Comparison of ENCODE assay signal across 14 cellular contexts in genomic region chr3:39907981-39908380, GRCh38.
DNase-seq lines count a peak whose midpoint lies in the region; ATAC-seq and TF ChIP-seq lines count a peak whose summit lies in the region.
"Had no signal": no experiment of that assay in that cellular context is flagged by ENCODE, and none has a peak within 500 bp of the region (broad histone marks: within the 10 kb centered on the region; RNA-seq: fewer than 3 reads in every experiment).

No MANE protein-coding gene starts in this region.

- H2AFZ ChIP-seq in GM23338, result no peak overlapping the region

- H3K79me2 ChIP-seq in GM23338 (replicated peaks; ENCODE audit: insufficient read depth), result no peaks in the 10 kb centered on the region

- no peak overlapping the region for H3K4me2 ChIP-seq in GM23338

- no peaks in the 10 kb centered on the region for H3F3A ChIP-seq in GM23338 (replicated peaks; ENCODE audit: low read depth)

- ATAC-seq in GM23338, result no peak
- ATAC-seq in HG03025 (IDR thresholded peaks at IDR 0.05; ENCODE audit: low FRiP score, unreplicated experiment), result no peak
- ATAC-seq in GM19328 (IDR thresholded peaks at IDR 0.05; ENCODE audit: unreplicated experiment), result no peak
- ATAC-seq: naive thymus-derived CD4-positive, alpha-beta T cell had no signal

- peak overlapping the region; percentile 64; the same call in 1 of the 2 replicates for H3K27ac Mint-ChIP-seq in GM23338
- H3K27ac Mint-ChIP-seq: CD4-positive, CD25-positive, alpha-beta regulatory T cell; naive thymus-derived CD4-positive, alpha-beta T cell; T-helper 1 cell treated with Interleukin-12 subunit alpha and Interleukin-12 subunit beta and Interleukin-4 antibody, amounts not matched to agents 30 μg/mL and 1 μg/mL, for 36 hours had no signal

- H3K27ac ChIP-seq in GM23338 (ENCODE audit: low read depth), result no peak overlapping the region
- H3K27ac ChIP-seq: HL-60 had no signal

- no peaks in the 10 kb centered on the region for H3K27me3 ChIP-seq in GM23338 (ENCODE audit: insufficient read depth)

- intact Hi-C loops in posterior vena cava (cut with DNase I), result no loop called here

- H3K9me2 ChIP-seq in GM23338 (ENCODE audit: insufficient read depth), result no peaks in the 10 kb centered on the region

- H4K20me1 ChIP-seq in GM23338 (replicated peaks; ENCODE audit: insufficient read depth), result no peaks in the 10 kb centered on the region

- H3K4me3 Mint-ChIP-seq in GM23338, result no peak overlapping the region
- H3K4me3 Mint-ChIP-seq: CD4-positive, CD25-positive, alpha-beta regulatory T cell; naive thymus-derived CD4-positive, alpha-beta T cell; T-helper 1 cell treated with Interleukin-12 subunit alpha and Interleukin-12 subunit beta and Interleukin-4 antibody, amounts not matched to agents 30 μg/mL and 1 μg/mL, for 36 hours had no signal

- no peak overlapping the region for H3K4me3 ChIP-seq in GM23338
- no peak overlapping the region for H3K4me3 ChIP-seq in foreskin fibroblast (ENCODE audit: low read depth in 1 of 2, low read length in 2 of 2)

- H3K4me1 ChIP-seq in GM23338 (ENCODE audit: insufficient read depth), result no peaks in the 10 kb centered on the region

- H3K9me3 Mint-ChIP-seq in GM23338, result no peaks in the 10 kb centered on the region
- H3K9me3 Mint-ChIP-seq: T-helper 1 cell treated with Interleukin-12 subunit alpha and Interleukin-12 subunit beta and Interleukin-4 antibody, amounts not matched to agents 30 μg/mL and 1 μg/mL, for 36 hours had no signal

- H3K36me3 Mint-ChIP-seq in GM23338 (ENCODE audit: low read depth), result no peaks in the 10 kb centered on the region
- H3K36me3 Mint-ChIP-seq: CD4-positive, CD25-positive, alpha-beta regulatory T cell; naive thymus-derived CD4-positive, alpha-beta T cell had no signal

- no peaks in the 10 kb centered on the region for H3K36me3 ChIP-seq in GM23338 (ENCODE audit: insufficient read depth)

- peaks cover 12% of the 10 kb centered on the region; the same call in 2 of the 3 replicates for H3K4me1 Mint-ChIP-seq in GM23338
- H3K4me1 Mint-ChIP-seq: naive thymus-derived CD4-positive, alpha-beta T cell had no signal

- DNase-seq in GM23338 (ENCODE audit: low spot score) (no peak), OCI-M1 (lab: John Stamatoyannopoulos, UW) (peak; percentile 10), foreskin fibroblast (peak; percentile 38 to 67), posterior vena cava (ENCODE audit: low spot score) (peak; percentile 81), NCI-H128 (lab: John Stamatoyannopoulos, UW; ENCODE audit: unreplicated experiment) (no peak), KG1 (lab: John Stamatoyannopoulos, UW) (no peak)
- DNase-seq: CD4-positive, CD25-positive, alpha-beta regulatory T cell; effector CD4-positive, alpha-beta T cell; naive thymus-derived CD4-positive, alpha-beta T cell; stimulated activated CD4-positive, alpha-beta T cell treated with anti-CD3 and anti-CD28 coated beads, Interleukin-15, amount 100 ng/mL, for 24 hours had no signal

- no peak for TF ChIP-seq CTCF in GM23338 (conservative IDR thresholded peaks at IDR 0.05; ENCODE audit: low read depth in 2 of 2)
- no peak for TF ChIP-seq CTCF in foreskin fibroblast (IDR thresholded peaks at IDR 0.05; ENCODE audit: low read depth, low read length)

- peaks cover 3% of the 10 kb centered on the region for H3K27me3 Mint-ChIP-seq in GM23338 (ENCODE audit: insufficient read depth, low read depth, poor library complexity)
- H3K27me3 Mint-ChIP-seq: CD4-positive, CD25-positive, alpha-beta regulatory T cell had no signal

TF ChIP-seq in GM23338, 12 proteins besides CTCF, POLR2A, EP300 and RAD21 (continues in another document):
- TF ChIP-seq NANOG (IDR thresholded peaks at IDR 0.05; ENCODE audit: borderline replicate concordance), result no peak
- no peak for TF ChIP-seq STAT1 (IDR thresholded peaks at IDR 0.05; ENCODE audit: unreplicated experiment)
- TF ChIP-seq ZNF114 (CRISPR knock-in tag; IDR thresholded peaks at IDR 0.05), result no peak
- no peak for TF ChIP-seq ZNF331 (CRISPR knock-in tag; IDR thresholded peaks at IDR 0.05; ENCODE audit: low read depth)
- no peak for TF ChIP-seq POLR2AphosphoS5 (IDR thresholded peaks at IDR 0.05; ENCODE audit: low read depth)
- TF ChIP-seq, protein P1, sequence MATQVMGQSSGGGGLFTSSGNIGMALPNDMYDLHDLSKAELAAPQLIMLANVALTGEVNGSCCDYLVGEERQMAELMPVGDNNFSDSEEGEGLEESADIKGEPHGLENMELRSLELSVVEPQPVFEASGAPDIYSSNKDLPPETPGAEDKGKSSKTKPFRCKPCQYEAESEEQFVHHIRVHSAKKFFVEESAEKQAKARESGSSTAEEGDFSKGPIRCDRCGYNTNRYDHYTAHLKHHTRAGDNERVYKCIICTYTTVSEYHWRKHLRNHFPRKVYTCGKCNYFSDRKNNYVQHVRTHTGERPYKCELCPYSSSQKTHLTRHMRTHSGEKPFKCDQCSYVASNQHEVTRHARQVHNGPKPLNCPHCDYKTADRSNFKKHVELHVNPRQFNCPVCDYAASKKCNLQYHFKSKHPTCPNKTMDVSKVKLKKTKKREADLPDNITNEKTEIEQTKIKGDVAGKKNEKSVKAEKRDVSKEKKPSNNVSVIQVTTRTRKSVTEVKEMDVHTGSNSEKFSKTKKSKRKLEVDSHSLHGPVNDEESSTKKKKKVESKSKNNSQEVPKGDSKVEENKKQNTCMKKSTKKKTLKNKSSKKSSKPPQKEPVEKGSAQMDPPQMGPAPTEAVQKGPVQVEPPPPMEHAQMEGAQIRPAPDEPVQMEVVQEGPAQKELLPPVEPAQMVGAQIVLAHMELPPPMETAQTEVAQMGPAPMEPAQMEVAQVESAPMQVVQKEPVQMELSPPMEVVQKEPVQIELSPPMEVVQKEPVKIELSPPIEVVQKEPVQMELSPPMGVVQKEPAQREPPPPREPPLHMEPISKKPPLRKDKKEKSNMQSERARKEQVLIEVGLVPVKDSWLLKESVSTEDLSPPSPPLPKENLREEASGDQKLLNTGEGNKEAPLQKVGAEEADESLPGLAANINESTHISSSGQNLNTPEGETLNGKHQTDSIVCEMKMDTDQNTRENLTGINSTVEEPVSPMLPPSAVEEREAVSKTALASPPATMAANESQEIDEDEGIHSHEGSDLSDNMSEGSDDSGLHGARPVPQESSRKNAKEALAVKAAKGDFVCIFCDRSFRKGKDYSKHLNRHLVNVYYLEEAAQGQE (IDR thresholded peaks at IDR 0.05; ENCODE audit: unreplicated experiment), result no peak
- TF ChIP-seq CREB1 (CRISPR knock-in tag; IDR thresholded peaks at IDR 0.05; ENCODE audit: low read depth), result no peak
- TF ChIP-seq, protein P2, sequence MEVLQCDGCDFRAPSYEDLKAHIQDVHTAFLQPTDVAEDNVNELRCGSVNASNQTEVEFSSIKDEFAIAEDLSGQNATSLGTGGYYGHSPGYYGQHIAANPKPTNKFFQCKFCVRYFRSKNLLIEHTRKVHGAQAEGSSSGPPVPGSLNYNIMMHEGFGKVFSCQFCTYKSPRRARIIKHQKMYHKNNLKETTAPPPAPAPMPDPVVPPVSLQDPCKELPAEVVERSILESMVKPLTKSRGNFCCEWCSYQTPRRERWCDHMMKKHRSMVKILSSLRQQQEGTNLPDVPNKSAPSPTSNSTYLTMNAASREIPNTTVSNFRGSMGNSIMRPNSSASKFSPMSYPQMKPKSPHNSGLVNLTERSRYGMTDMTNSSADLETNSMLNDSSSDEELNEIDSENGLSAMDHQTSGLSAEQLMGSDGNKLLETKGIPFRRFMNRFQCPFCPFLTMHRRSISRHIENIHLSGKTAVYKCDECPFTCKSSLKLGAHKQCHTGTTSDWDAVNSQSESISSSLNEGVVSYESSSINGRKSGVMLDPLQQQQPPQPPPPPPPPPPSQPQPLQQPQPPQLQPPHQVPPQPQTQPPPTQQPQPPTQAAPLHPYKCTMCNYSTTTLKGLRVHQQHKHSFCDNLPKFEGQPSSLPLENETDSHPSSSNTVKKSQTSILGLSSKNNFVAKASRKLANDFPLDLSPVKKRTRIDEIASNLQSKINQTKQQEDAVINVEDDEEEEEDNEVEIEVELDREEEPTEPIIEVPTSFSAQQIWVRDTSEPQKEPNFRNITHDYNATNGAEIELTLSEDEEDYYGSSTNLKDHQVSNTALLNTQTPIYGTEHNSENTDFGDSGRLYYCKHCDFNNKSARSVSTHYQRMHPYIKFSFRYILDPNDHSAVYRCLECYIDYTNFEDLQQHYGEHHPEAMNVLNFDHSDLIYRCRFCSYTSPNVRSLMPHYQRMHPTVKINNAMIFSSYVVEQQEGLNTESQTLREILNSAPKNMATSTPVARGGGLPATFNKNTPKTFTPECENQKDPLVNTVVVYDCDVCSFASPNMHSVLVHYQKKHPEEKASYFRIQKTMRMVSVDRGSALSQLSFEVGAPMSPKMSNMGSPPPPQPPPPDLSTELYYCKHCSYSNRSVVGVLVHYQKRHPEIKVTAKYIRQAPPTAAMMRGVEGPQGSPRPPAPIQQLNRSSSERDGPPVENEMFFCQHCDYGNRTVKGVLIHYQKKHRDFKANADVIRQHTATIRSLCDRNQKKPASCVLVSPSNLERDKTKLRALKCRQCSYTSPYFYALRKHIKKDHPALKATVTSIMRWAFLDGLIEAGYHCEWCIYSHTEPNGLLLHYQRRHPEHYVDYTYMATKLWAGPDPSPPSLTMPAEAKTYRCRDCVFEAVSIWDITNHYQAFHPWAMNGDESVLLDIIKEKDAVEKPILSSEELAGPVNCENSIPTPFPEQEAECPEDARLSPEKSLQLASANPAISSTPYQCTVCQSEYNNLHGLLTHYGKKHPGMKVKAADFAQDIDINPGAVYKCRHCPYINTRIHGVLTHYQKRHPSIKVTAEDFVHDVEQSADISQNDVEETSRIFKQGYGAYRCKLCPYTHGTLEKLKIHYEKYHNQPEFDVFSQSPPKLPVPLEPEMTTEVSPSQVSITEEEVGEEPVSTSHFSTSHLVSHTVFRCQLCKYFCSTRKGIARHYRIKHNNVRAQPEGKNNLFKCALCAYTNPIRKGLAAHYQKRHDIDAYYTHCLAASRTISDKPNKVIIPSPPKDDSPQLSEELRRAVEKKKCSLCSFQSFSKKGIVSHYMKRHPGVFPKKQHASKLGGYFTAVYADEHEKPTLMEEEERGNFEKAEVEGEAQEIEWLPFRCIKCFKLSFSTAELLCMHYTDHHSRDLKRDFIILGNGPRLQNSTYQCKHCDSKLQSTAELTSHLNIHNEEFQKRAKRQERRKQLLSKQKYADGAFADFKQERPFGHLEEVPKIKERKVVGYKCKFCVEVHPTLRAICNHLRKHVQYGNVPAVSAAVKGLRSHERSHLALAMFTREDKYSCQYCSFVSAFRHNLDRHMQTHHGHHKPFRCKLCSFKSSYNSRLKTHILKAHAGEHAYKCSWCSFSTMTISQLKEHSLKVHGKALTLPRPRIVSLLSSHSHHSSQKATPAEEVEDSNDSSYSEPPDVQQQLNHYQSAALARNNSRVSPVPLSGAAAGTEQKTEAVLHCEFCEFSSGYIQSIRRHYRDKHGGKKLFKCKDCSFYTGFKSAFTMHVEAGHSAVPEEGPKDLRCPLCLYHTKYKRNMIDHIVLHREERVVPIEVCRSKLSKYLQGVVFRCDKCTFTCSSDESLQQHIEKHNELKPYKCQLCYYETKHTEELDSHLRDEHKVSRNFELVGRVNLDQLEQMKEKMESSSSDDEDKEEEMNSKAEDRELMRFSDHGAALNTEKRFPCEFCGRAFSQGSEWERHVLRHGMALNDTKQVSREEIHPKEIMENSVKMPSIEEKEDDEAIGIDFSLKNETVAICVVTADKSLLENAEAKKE (CRISPR knock-in tag; IDR thresholded peaks at IDR 0.05), result no peak
- TF ChIP-seq EZH2 (IDR thresholded peaks at IDR 0.05; ENCODE audit: low read depth, unreplicated experiment), result no peak

Comparison
In these comparisons a context has a peak if more than half of its experiments do, and no peak if none do; other contexts are left out.
1. DNase-seq: peak in OCI-M1 (single experiment), foreskin fibroblast (2 of 2) and posterior vena cava (single experiment); none in GM23338 (single experiment), NCI-H128 (single experiment) and KG1 (single experiment).